Comparison of ENCODE assay signal across 15 cellular contexts in the genomic region with DNA sequence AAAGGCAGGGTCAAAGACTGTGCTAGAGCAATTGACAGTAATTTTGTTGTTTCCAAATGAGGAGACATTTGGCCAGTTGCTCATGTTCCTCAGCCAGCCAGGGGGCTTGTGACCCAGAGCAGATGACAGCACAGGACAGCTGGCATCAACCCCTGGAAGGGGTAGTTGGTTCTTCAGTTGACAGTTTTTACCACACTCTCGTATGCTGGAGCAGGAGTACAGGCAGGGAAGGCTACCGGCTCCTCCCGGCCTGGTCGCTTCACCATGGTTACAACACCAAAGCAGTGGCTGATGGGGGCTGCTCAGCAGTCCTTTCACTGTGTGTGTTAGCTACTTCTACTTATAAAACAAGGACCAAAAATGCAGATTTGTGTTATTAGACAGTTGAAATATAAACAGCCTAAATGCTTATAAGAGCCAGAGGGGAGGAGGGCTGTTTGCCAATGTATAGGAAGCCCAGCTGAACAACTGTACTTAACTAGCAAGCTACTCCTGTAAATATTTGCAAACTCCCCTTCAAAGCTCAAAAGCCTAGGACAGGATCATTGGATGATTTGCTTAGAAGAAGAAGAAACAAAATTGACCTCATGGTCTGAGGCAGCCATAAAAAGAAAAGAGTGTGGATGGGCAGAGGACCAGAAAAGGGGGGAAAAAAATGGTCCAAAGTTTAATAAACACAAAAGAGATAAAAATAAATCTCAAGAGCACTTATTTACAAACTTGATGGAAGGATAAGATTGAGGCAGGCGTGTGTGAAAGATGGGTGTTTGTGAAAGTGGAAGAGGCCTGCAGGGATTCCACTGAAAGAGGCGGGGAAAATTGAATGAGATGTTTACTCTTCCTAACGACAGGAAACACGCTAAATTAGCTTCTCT. TPM values are rescaled to one million over a fixed set of nuclear protein-coding genes. Genes with fewer than 3 reads are reported as not detected.
A peak's percentile ranks its signal among the peaks of the same experiment; 100 is the strongest.
DNase-seq lines count a peak whose midpoint lies in the region; ATAC-seq and TF ChIP-seq lines count a peak whose summit lies in the region.
"Had no signal": no experiment of that assay in that cellular context is flagged by ENCODE, and none has a peak within 500 bp of the region (broad histone marks: within the 10 kb centered on the region; RNA-seq: fewer than 3 reads in every experiment).

No MANE protein-coding gene starts in this region.

- peak overlapping the region; percentile 46; the same call in 1 of the 2 replicates for H3K27ac ChIP-seq in SK-N-MC
- no peak overlapping the region for H3K27ac ChIP-seq in naive thymus-derived CD4-positive, alpha-beta T cell (ENCODE audit: low read depth, low read length)
- H3K27ac ChIP-seq: SJSA1, suprapubic skin had no signal

- H3K27me3 Mint-ChIP-seq in stimulated activated naive CD8-positive, alpha-beta T cell treated with anti-CD3 and anti-CD28 coated beads, Interleukin-15, amount 100 ng/mL, for 72 hours = peaks cover 36% of the 10 kb centered on the region
- peaks cover 3% of the 10 kb centered on the region for H3K27me3 Mint-ChIP-seq in activated CD4-positive, alpha-beta T cell treated with anti-CD3 and anti-CD28 coated beads for 36 hours
- peaks cover 0 to 19% (median 10%) of the 10 kb centered on the region in 5 donors for H3K27me3 Mint-ChIP-seq in naive thymus-derived CD4-positive, alpha-beta T cell

- H3K4me1 Mint-ChIP-seq in stimulated activated naive CD8-positive, alpha-beta T cell treated with anti-CD3 and anti-CD28 coated beads, Interleukin-15, amount 100 ng/mL, for 72 hours = no peaks in the 10 kb centered on the region
- H3K4me1 Mint-ChIP-seq in activated CD4-positive, alpha-beta T cell treated with anti-CD3 and anti-CD28 coated beads for 36 hours = no peaks in the 10 kb centered on the region
- H3K4me1 Mint-ChIP-seq in naive thymus-derived CD4-positive, alpha-beta T cell = no peaks in the 10 kb centered on the region

- no peak for DNase-seq in stimulated activated naive CD8-positive, alpha-beta T cell treated with anti-CD3 and anti-CD28 coated beads, Interleukin-15, amount 100 ng/mL, for 72 hours
- DNase-seq in stimulated activated naive CD8-positive, alpha-beta T cell treated with anti-CD3 and anti-CD28 coated beads, Interleukin-15, Interleukin-2, amounts not matched to agents 100 U/mL and 50 U/mL, for 24 hours = no peak
- peak; percentile 61 for DNase-seq in SK-N-MC (ENCODE audit: low read depth, low spot score)
- peak in 1 of 3 donors; percentile 8 for DNase-seq in mucosa of descending colon
- no peak for DNase-seq in activated CD4-positive, alpha-beta T cell treated with anti-CD3 and anti-CD28 coated beads for 36 hours
- no peak for DNase-seq in naive thymus-derived CD4-positive, alpha-beta T cell
- DNase-seq in stimulated activated CD4-positive, alpha-beta T cell treated with anti-CD3 and anti-CD28 coated beads, Interleukin-2, amount 100 ng/mL, for 24 hours = no peak
- DNase-seq in erythroblast (lab: John Stamatoyannopoulos, UW) = no peak
- DNase-seq: activated CD8-positive, alpha-beta memory T cell treated with anti-CD3 and anti-CD28 coated beads for 24 hours; activated naive CD4-positive, alpha-beta T cell; Calu3; kidney glomerular epithelial cell had no signal

- ATAC-seq in stimulated activated naive CD8-positive, alpha-beta T cell treated with anti-CD3 and anti-CD28 coated beads, Interleukin-15, amount 100 ng/mL, for 72 hours = peak; percentile 23
- ATAC-seq in stimulated activated naive CD8-positive, alpha-beta T cell treated with anti-CD3 and anti-CD28 coated beads, Interleukin-15, Interleukin-2, amounts not matched to agents 100 U/mL and 50 U/mL, for 24 hours = no peak
- ATAC-seq in mucosa of descending colon = peak; percentile 45
- no peak for ATAC-seq in activated CD4-positive, alpha-beta T cell treated with anti-CD3 and anti-CD28 coated beads for 36 hours
- no peak for ATAC-seq in naive thymus-derived CD4-positive, alpha-beta T cell
- ATAC-seq: A549 had no signal

- H3K9ac ChIP-seq in SK-N-MC (ENCODE audit: insufficient read length) = no peak overlapping the region

- H3K9me3 ChIP-seq in SK-N-MC (ENCODE audit: low read depth, low read length) = no peaks in the 10 kb centered on the region
- H3K9me3 ChIP-seq in mucosa of descending colon = no peaks in the 10 kb centered on the region
- no peaks in the 10 kb centered on the region for H3K9me3 ChIP-seq in naive thymus-derived CD4-positive, alpha-beta T cell (ENCODE audit: control insufficient read depth in 2 of 3, low read length in 3 of 3)
- H3K9me3 ChIP-seq: SJSA1, suprapubic skin had no signal

- TF ChIP-seq CTCF in mucosa of descending colon (IDR thresholded peaks at IDR 0.05) = no peak

- POLR2A ChIA-PET in activated CD4-positive, alpha-beta T cell treated with anti-CD3 and anti-CD28 coated beads for 36 hours (lab: Charles Lee) = no interaction called here
- POLR2A ChIA-PET in naive thymus-derived CD4-positive, alpha-beta T cell (lab: Charles Lee) = interaction anchor here (0.6 kb wide), 1 partner anchor 292 kb away, joined by 3 read pairs; no protein-coding TSS in a partner anchor

- CTCF ChIA-PET in activated CD4-positive, alpha-beta T cell treated with anti-CD3 and anti-CD28 coated beads for 36 hours (lab: Charles Lee) = interaction anchor here (0.7 kb wide), 1 partner anchor 35 kb away, joined by 3 read pairs; no protein-coding TSS in a partner anchor
- CTCF ChIA-PET in naive thymus-derived CD4-positive, alpha-beta T cell (lab: Charles Lee) = no interaction called here

- no peak for TF ChIP-seq POLR2A in erythroblast (IDR thresholded peaks at IDR 0.05; ENCODE audit: low read length)

- no peaks in the 10 kb centered on the region for H3K27me3 ChIP-seq in naive thymus-derived CD4-positive, alpha-beta T cell (ENCODE audit: control insufficient read depth in 2 of 2, insufficient read depth in 2 of 2, low read length in 2 of 2)
- H3K27me3 ChIP-seq: SJSA1, suprapubic skin had no signal

- no peaks in the 10 kb centered on the region for H3K9me3 Mint-ChIP-seq in stimulated activated naive CD8-positive, alpha-beta T cell treated with anti-CD3 and anti-CD28 coated beads, Interleukin-15, amount 100 ng/mL, for 72 hours
- H3K9me3 Mint-ChIP-seq in activated CD4-positive, alpha-beta T cell treated with anti-CD3 and anti-CD28 coated beads for 36 hours (ENCODE audit: low read depth) = no peaks in the 10 kb centered on the region
- H3K9me3 Mint-ChIP-seq in naive thymus-derived CD4-positive, alpha-beta T cell = no peaks in the 10 kb centered on the region

- intact Hi-C loops in mucosa of descending colon (cut with DNase I, micrococcal nuclease) = no loop called here
- intact Hi-C loops in activated CD4-positive, alpha-beta T cell treated with anti-CD3 and anti-CD28 coated beads for 36 hours (cut with DNase I, micrococcal nuclease) = no loop called here
- intact Hi-C loops in naive thymus-derived CD4-positive, alpha-beta T cell (cut with micrococcal nuclease) = no loop called here

- no peak overlapping the region for H3K27ac Mint-ChIP-seq in stimulated activated naive CD8-positive, alpha-beta T cell treated with anti-CD3 and anti-CD28 coated beads, Interleukin-15, amount 100 ng/mL, for 72 hours
- no peak overlapping the region for H3K27ac Mint-ChIP-seq in activated CD4-positive, alpha-beta T cell treated with anti-CD3 and anti-CD28 coated beads for 36 hours
- no peak overlapping the region for H3K27ac Mint-ChIP-seq in naive thymus-derived CD4-positive, alpha-beta T cell

- H3K4me1 ChIP-seq in mucosa of descending colon (ENCODE audit: low read depth) = no peaks in the 10 kb centered on the region
- no peaks in the 10 kb centered on the region for H3K4me1 ChIP-seq in naive thymus-derived CD4-positive, alpha-beta T cell (ENCODE audit: control insufficient read depth in 2 of 2, insufficient read depth in 2 of 2, low read length in 2 of 2)
- H3K4me1 ChIP-seq: SJSA1, suprapubic skin had no signal

- H3K36me3 ChIP-seq in SK-N-MC (ENCODE audit: insufficient read depth, low read length) (no peaks in the 10 kb centered on the region), mucosa of descending colon (ENCODE audit: low read depth) (no peaks in the 10 kb centered on the region)
- H3K36me3 ChIP-seq in naive thymus-derived CD4-positive, alpha-beta T cell (ENCODE audit: control insufficient read depth in 2 of 3, insufficient read depth in 3 of 3, low read length in 3 of 3) = no peaks in the 10 kb centered on the region
- H3K36me3 ChIP-seq: SJSA1, suprapubic skin had no signal

- H3K36me3 Mint-ChIP-seq in activated CD4-positive, alpha-beta T cell treated with anti-CD3 and anti-CD28 coated beads for 36 hours (ENCODE audit: low read depth) = no peaks in the 10 kb centered on the region
- H3K36me3 Mint-ChIP-seq in naive thymus-derived CD4-positive, alpha-beta T cell = no peaks in the 10 kb centered on the region

- H3K4me3 ChIP-seq in SK-N-MC (peak overlapping the region; percentile 23; the same call in 1 of the 2 replicates), mucosa of descending colon (no peak overlapping the region)
- H3K4me3 ChIP-seq in naive thymus-derived CD4-positive, alpha-beta T cell (ENCODE audit: low read length) = no peak overlapping the region
- H3K4me3 ChIP-seq: A549, SJSA1, suprapubic skin had no signal

- H3K4me3 Mint-ChIP-seq in stimulated activated naive CD8-positive, alpha-beta T cell treated with anti-CD3 and anti-CD28 coated beads, Interleukin-15, amount 100 ng/mL, for 72 hours = no peak overlapping the region
- H3K4me3 Mint-ChIP-seq in activated CD4-positive, alpha-beta T cell treated with anti-CD3 and anti-CD28 coated beads for 36 hours = no peak overlapping the region
- H3K4me3 Mint-ChIP-seq in naive thymus-derived CD4-positive, alpha-beta T cell = no peak overlapping the region

RNA-seq across cellular contexts. Expression of a gene that starts 57.0 kb away (rescaled TPM):
- total RNA-seq in mucosa of descending colon = 1 to 10 TPM in 1 of 3 donors, under 1 TPM in 2; 0.09 to 8.5 (median 0.48) TPM
- total RNA-seq in activated CD4-positive, alpha-beta T cell treated with anti-CD3 and anti-CD28 coated beads for 36 hours = under 1 TPM in 1 of 2 experiments, not detected in 1; 0.09 TPM
- not detected for total RNA-seq in naive thymus-derived CD4-positive, alpha-beta T cell
- polyA plus RNA-seq in naive thymus-derived CD4-positive, alpha-beta T cell = not detected

Comparison
In these comparisons a context has a peak if more than half of its experiments do, and no peak if none do; other contexts are left out.
1. ATAC-seq: peak in stimulated activated naive CD8-positive, alpha-beta T cell treated with anti-CD3 and anti-CD28 coated beads, Interleukin-15, amount 100 ng/mL, for 72 hours (single experiment) and mucosa of descending colon (single experiment); none in stimulated activated naive CD8-positive, alpha-beta T cell treated with anti-CD3 and anti-CD28 coated beads, Interleukin-15, Interleukin-2, amounts not matched to agents 100 U/mL and 50 U/mL, for 24 hours (single experiment), activated CD4-positive, alpha-beta T cell treated with anti-CD3 and anti-CD28 coated beads for 36 hours (single experiment) and naive thymus-derived CD4-positive, alpha-beta T cell (single experiment).